ENCODE assay signal across 21 cellular contexts in the genomic region with DNA sequence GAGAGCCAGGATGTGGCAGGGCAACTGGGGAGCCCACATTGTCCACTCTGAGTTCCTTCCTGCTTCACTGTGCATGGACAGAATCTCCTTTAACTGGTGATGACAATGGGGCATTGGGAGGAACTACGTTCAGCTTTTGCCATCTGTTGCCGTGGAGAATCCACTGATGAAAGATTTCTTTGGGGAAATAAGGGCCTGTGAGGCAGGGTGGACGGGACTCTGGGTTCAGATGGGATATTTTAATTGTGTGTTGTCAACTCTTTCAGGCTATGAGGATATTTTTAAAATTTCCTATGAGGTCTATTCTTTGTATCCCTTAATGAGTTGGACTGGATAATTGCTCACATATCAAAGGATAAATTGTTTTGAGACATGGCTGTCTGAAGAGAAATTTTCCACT.
DNase-seq lines count a peak whose midpoint lies in the region; TF ChIP-seq lines count a peak whose summit lies in the region.
"Had no signal": no experiment of that assay in that cellular context is flagged by ENCODE, and none has a peak within 500 bp of the region (broad histone marks: within the 10 kb centered on the region; RNA-seq: fewer than 3 reads in every experiment).

No MANE protein-coding gene starts in this region.

- intact Hi-C loops in esophagus muscularis mucosa (cut with DNase I) = loop anchor here (10.0 kb wide), 1 partner anchor 105 kb away; no protein-coding TSS in a partner anchor
- intact Hi-C loops in activated T-helper 1 cell treated with anti-CD3 and anti-CD28 coated beads, Interleukin-12 subunit alpha, Interleukin-12 subunit beta, Interleukin-2, Interleukin-4 antibody, amounts not matched to agents 30 ng/mL and 10 ng/mL and 1 ng/mL, durations not matched to agents 14 hours and 24 hours and 36 hours (cut with micrococcal nuclease) = loop anchor here (5.0 to 10.0 kb wide), 4 partner anchors 52 to 942 kb away; partner anchors contain the start of gene KIF12

- no peak for TF ChIP-seq POLR2A in esophagus muscularis mucosa (IDR thresholded peaks at IDR 0.05; ENCODE audit: low read depth)

- DNase-seq in COLO829 (ENCODE audit: low spot score) = peak; percentile 63
- no peak for DNase-seq in esophagus muscularis mucosa (ENCODE audit: extremely low spot score)
- DNase-seq in GM10266 (ENCODE audit: extremely low spot score) = no peak
- no peak for DNase-seq in NCI-H2081 treated with DMSO at 0.1 percent for 48 hours (lab: John Stamatoyannopoulos, UW)
- DNase-seq in activated T-helper 1 cell treated with anti-CD3 and anti-CD28 coated beads, Interleukin-12 subunit alpha, Interleukin-12 subunit beta, Interleukin-2, Interleukin-4 antibody, amounts not matched to agents 30 ng/mL and 10 ng/mL and 1 ng/mL, durations not matched to agents 14 hours and 24 hours and 36 hours (ENCODE audit: low spot score) = no peak
- no peak for DNase-seq in NCI-H82 treated with DMSO at 0.1 percent for 48 hours (lab: John Stamatoyannopoulos, UW; ENCODE audit: unreplicated experiment)
- DNase-seq: CD4-positive, CD25-positive, alpha-beta regulatory T cell; COR-L47; DMS79; KBM-7; NCI-H1092; NCI-H1436; NCI-H187 treated with DMSO at 0.1 percent for 48 hours; NCI-H2227 treated with DMSO at 0.1 percent for 48 hours; NCI-H510A; NCI-H748 treated with DMSO at 0.1 percent for 48 hours; NK-92 treated with Interleukin-12 subunit alpha and Interleukin-12 subunit beta, amount 100 ng/mL, for 24 hours had no signal

- H3K4me1 Mint-ChIP-seq in activated T-helper 1 cell treated with anti-CD3 and anti-CD28 coated beads, Interleukin-12 subunit alpha, Interleukin-12 subunit beta, Interleukin-2, Interleukin-4 antibody, amounts not matched to agents 30 ng/mL and 10 ng/mL and 1 ng/mL, durations not matched to agents 14 hours and 24 hours and 36 hours (ENCODE audit: low read depth) = peaks cover 72% of the 10 kb centered on the region

- no peak for TF ChIP-seq CTCF in esophagus muscularis mucosa (IDR thresholded peaks at IDR 0.05)
- no peak for TF ChIP-seq CTCF in GM10266 (IDR thresholded peaks at IDR 0.05; ENCODE audit: control insufficient read depth, insufficient read depth, low read depth, missing control alignments)

- no peaks in the 10 kb centered on the region for H3K9me3 Mint-ChIP-seq in activated T-helper 1 cell treated with anti-CD3 and anti-CD28 coated beads, Interleukin-12 subunit alpha, Interleukin-12 subunit beta, Interleukin-2, Interleukin-4 antibody, amounts not matched to agents 30 ng/mL and 10 ng/mL and 1 ng/mL, durations not matched to agents 14 hours and 24 hours and 36 hours

- peaks cover 4% of the 10 kb centered on the region for H3K36me3 Mint-ChIP-seq in activated T-helper 1 cell treated with anti-CD3 and anti-CD28 coated beads, Interleukin-12 subunit alpha, Interleukin-12 subunit beta, Interleukin-2, Interleukin-4 antibody, amounts not matched to agents 30 ng/mL and 10 ng/mL and 1 ng/mL, durations not matched to agents 14 hours and 24 hours and 36 hours (ENCODE audit: low read depth)
- H3K36me3 Mint-ChIP-seq: CD4-positive, CD25-positive, alpha-beta regulatory T cell had no signal

- H3K4me3 Mint-ChIP-seq in activated T-helper 1 cell treated with anti-CD3 and anti-CD28 coated beads, Interleukin-12 subunit alpha, Interleukin-12 subunit beta, Interleukin-2, Interleukin-4 antibody, amounts not matched to agents 30 ng/mL and 10 ng/mL and 1 ng/mL, durations not matched to agents 14 hours and 24 hours and 36 hours = no peak overlapping the region
- H3K4me3 Mint-ChIP-seq: B cell; CD4-positive, CD25-positive, alpha-beta regulatory T cell had no signal

- H3K4me3 ChIP-seq in esophagus muscularis mucosa (no peak overlapping the region), muscle layer of colon (ENCODE audit: low read depth in 1 of 2, low read length in 2 of 2) (no peak overlapping the region), stomach smooth muscle (ENCODE audit: low read length in 2 of 2) (no peak overlapping the region)
- H3K4me3 ChIP-seq: GM12878 had no signal

- H3K4me1 ChIP-seq in esophagus muscularis mucosa (peaks cover 13 to 79% (median 58%) of the 10 kb centered on the region in 4 donors), muscle layer of colon (ENCODE audit: insufficient read depth, low read length) (peaks cover 84% of the 10 kb centered on the region), stomach smooth muscle (ENCODE audit: control insufficient read depth, insufficient read depth, low read length) (peaks cover 44% of the 10 kb centered on the region)

- peaks cover 0 to 24% (median 11%) of the 10 kb centered on the region in 4 donors for H3K36me3 ChIP-seq in esophagus muscularis mucosa
- H3K36me3 ChIP-seq in muscle layer of colon (ENCODE audit: insufficient read depth, low read length) = peaks cover 36% of the 10 kb centered on the region
- H3K36me3 ChIP-seq in stomach smooth muscle (ENCODE audit: control insufficient read depth in 2 of 2, insufficient read depth in 2 of 2, low read length in 2 of 2) = peaks cover 23 to 48% of the 10 kb centered on the region in 2 donors

- H3K27me3 Mint-ChIP-seq in activated T-helper 1 cell treated with anti-CD3 and anti-CD28 coated beads, Interleukin-12 subunit alpha, Interleukin-12 subunit beta, Interleukin-2, Interleukin-4 antibody, amounts not matched to agents 30 ng/mL and 10 ng/mL and 1 ng/mL, durations not matched to agents 14 hours and 24 hours and 36 hours (ENCODE audit: insufficient read depth) = peaks cover 8% of the 10 kb centered on the region

- H3K27ac Mint-ChIP-seq in activated T-helper 1 cell treated with anti-CD3 and anti-CD28 coated beads, Interleukin-12 subunit alpha, Interleukin-12 subunit beta, Interleukin-2, Interleukin-4 antibody, amounts not matched to agents 30 ng/mL and 10 ng/mL and 1 ng/mL, durations not matched to agents 14 hours and 24 hours and 36 hours = no peak overlapping the region
- H3K27ac Mint-ChIP-seq: B cell; CD4-positive, CD25-positive, alpha-beta regulatory T cell had no signal

- H3K9me3 ChIP-seq in esophagus muscularis mucosa = no peaks in the 10 kb centered on the region
- H3K9me3 ChIP-seq in muscle layer of colon (ENCODE audit: low read length) = no peaks in the 10 kb centered on the region
- H3K9me3 ChIP-seq in stomach smooth muscle (ENCODE audit: control insufficient read depth in 2 of 2, low read length in 2 of 2) = no peaks in the 10 kb centered on the region

- H3K27ac ChIP-seq in esophagus muscularis mucosa (replicated peaks in 1 of 4) = peak overlapping the region; percentile 64 to 80 (median 68)
- peak overlapping the region; percentile 53 for H3K27ac ChIP-seq in muscle layer of colon (ENCODE audit: low read depth, low read length)
- H3K27ac ChIP-seq in stomach smooth muscle (ENCODE audit: low read length) = peak overlapping the region; percentile 69

- H3K27me3 ChIP-seq in esophagus muscularis mucosa (no peaks in the 10 kb centered on the region), muscle layer of colon (ENCODE audit: control insufficient read depth in 1 of 2, insufficient read depth in 2 of 2, low read length in 2 of 2) (no peaks in the 10 kb centered on the region), stomach smooth muscle (ENCODE audit: control insufficient read depth in 1 of 2, insufficient read depth in 2 of 2, low read length in 2 of 2) (no peaks in the 10 kb centered on the region)

- TF ChIP-seq EP300 in esophagus muscularis mucosa (IDR thresholded peaks at IDR 0.05) = no peak

- H3K9ac ChIP-seq in muscle layer of colon (ENCODE audit: low read length) (no peak overlapping the region), stomach smooth muscle (ENCODE audit: low read length in 2 of 2) (no peak overlapping the region)

- WGBS in esophagus muscularis mucosa = 59% methylated on average over 3 of the region's 3 CpGs
